Comparison of ENCODE assay signal across 16 cellular contexts in genomic region chr16:89335803-89336485, GRCh38.
DNase-seq lines count a peak whose midpoint lies in the region; ATAC-seq, FAIRE-seq and TF ChIP-seq lines count a peak whose summit lies in the region.
"Had no signal": no experiment of that assay in that cellular context is flagged by ENCODE, and none has a peak within 500 bp of the region (broad histone marks: within the 10 kb centered on the region; RNA-seq: fewer than 3 reads in every experiment).

No MANE protein-coding gene starts in this region.

- peaks cover 60% of the 10 kb centered on the region for H3K4me1 Mint-ChIP-seq in activated naive CD4-positive, alpha-beta T cell treated with anti-CD3 and anti-CD28 coated beads, Interleukin-2, amount 10 ng/mL, durations not matched to agents 7 days and 5 days

- in situ Hi-C loops in KBM-7 (cut with MboI; ENCODE audit: low pct_unique_long_range_greater_than_20kb, low sequenced_read_pairs) = no loop called here

- H2BK12ac ChIP-seq in H1 (ENCODE audit: low read depth, low read length) = no peak overlapping the region

- H3K9me3 ChIP-seq in H1 (ENCODE audit: insufficient read depth in 2 of 2, low read depth in 1 of 2, low read length in 1 of 2) = no peaks in the 10 kb centered on the region
- no peaks in the 10 kb centered on the region for H3K9me3 ChIP-seq in mucosa of descending colon
- H3K9me3 ChIP-seq in aorta (ENCODE audit: control insufficient read depth, low read length) = no peaks in the 10 kb centered on the region
- H3K9me3 ChIP-seq: A549, esophagus muscularis mucosa, thyroid gland had no signal

- TF ChIP-seq EP300 in H1 (IDR thresholded peaks at IDR 0.05; ENCODE audit: borderline replicate concordance in 1 of 2, low read depth in 2 of 2, low read length in 2 of 2) = no peak

- no peak for TF ChIP-seq RAD21 in H1 (IDR thresholded peaks at IDR 0.05 in 1 of 2, conservative IDR thresholded peaks at IDR 0.05 in 1 of 2; ENCODE audit: low read depth in 2 of 2, low read length in 2 of 2)

- H3K27me3 Mint-ChIP-seq in activated naive CD4-positive, alpha-beta T cell treated with anti-CD3 and anti-CD28 coated beads, Interleukin-2, amount 10 ng/mL, durations not matched to agents 7 days and 5 days = no peaks in the 10 kb centered on the region
- H3K27me3 Mint-ChIP-seq: activated B cell treated with CpG ODN at 0.5 μM for 24 hours had no signal

- H4K8ac ChIP-seq in H1 (ENCODE audit: extremely low read depth, insufficient read depth, low read length) = peak overlapping the region; percentile 84

- peaks cover 0 to 98% of the 10 kb centered on the region in 2 experiments for H3K79me2 ChIP-seq in H1 (ENCODE audit: control insufficient read depth in 1 of 2, insufficient read depth in 2 of 2, low read length in 2 of 2)

- no peak overlapping the region for H4K91ac ChIP-seq in H1 (replicated peaks; ENCODE audit: insufficient read length, low read length)

- H2BK15ac ChIP-seq in H1 (ENCODE audit: low read length) = no peak overlapping the region

- intact Hi-C loops in mucosa of descending colon (cut with DNase I, micrococcal nuclease) = no loop called here
- intact Hi-C loops in aorta (cut with DNase I) = no loop called here

- H4K20me1 ChIP-seq in H1 (replicated peaks in 1 of 2; ENCODE audit: control insufficient read depth in 1 of 2, insufficient read depth in 2 of 2, low read length in 2 of 2) = peaks cover 49 to 50% of the 10 kb centered on the region in 2 experiments

- H3K36me3 Mint-ChIP-seq in activated naive CD4-positive, alpha-beta T cell treated with anti-CD3 and anti-CD28 coated beads, Interleukin-2, amount 10 ng/mL, durations not matched to agents 7 days and 5 days = peaks cover 7% of the 10 kb centered on the region
- no peaks in the 10 kb centered on the region for H3K36me3 Mint-ChIP-seq in activated naive CD4-positive, alpha-beta T cell treated with anti-CD3 and anti-CD28 coated beads, Interleukin-2, amount 50 U/mL, for 72 hours

- no peak overlapping the region for H2BK120ac ChIP-seq in H1 (replicated peaks; ENCODE audit: low read depth, low read length)

- no peak overlapping the region for H3K4ac ChIP-seq in H1 (replicated peaks; ENCODE audit: insufficient read length, low read depth, low read length)

- no peak for FAIRE-seq in H1 (lab: Jason Lieb, UNC)
- FAIRE-seq: A549 had no signal

- no peak overlapping the region for H3K4me2 ChIP-seq in H1 (ENCODE audit: insufficient read depth in 1 of 2, low read depth in 2 of 2, low read length in 2 of 2)
- H3K4me2 ChIP-seq: A549 had no signal

- H3K27me3 ChIP-seq in H1 (replicated peaks in 1 of 4; ENCODE audit: control insufficient read depth in 3 of 4, extremely low read depth in 1 of 4, insufficient read depth in 3 of 4, low read length in 3 of 4) (no peaks in the 10 kb centered on the region), aorta (ENCODE audit: control insufficient read depth in 1 of 2, insufficient read depth in 2 of 2, low read length in 1 of 2) (no peaks in the 10 kb centered on the region)
- H3K27me3 ChIP-seq: esophagus muscularis mucosa, thyroid gland had no signal

- peaks cover 5 to 15% (median 11%) of the 10 kb centered on the region in 4 experiments; a peak in 6 of 7 replicates for H3K4me1 ChIP-seq in H1 (replicated peaks in 1 of 4; ENCODE audit: control insufficient read depth in 3 of 4, insufficient read depth in 4 of 4, low read length in 3 of 4)
- peaks cover 16% of the 10 kb centered on the region for H3K4me1 ChIP-seq in mucosa of descending colon (ENCODE audit: low read depth)
- H3K4me1 ChIP-seq in aorta (ENCODE audit: control insufficient read depth in 1 of 2, insufficient read depth in 2 of 2, low read length in 2 of 2) = no peaks in the 10 kb centered on the region

- no peak overlapping the region for H4K5ac ChIP-seq in H1 (ENCODE audit: insufficient read length, low read depth, low read length)

- H3K27ac Mint-ChIP-seq in activated naive CD4-positive, alpha-beta T cell treated with anti-CD3 and anti-CD28 coated beads, Interleukin-2, amount 10 ng/mL, durations not matched to agents 7 days and 5 days = peak overlapping the region; percentile 34
- H3K27ac Mint-ChIP-seq in activated naive CD4-positive, alpha-beta T cell treated with anti-CD3 and anti-CD28 coated beads, Interleukin-2, amount 50 U/mL, for 72 hours = no peak overlapping the region
- H3K27ac Mint-ChIP-seq: activated B cell treated with CpG ODN at 0.5 μM for 24 hours had no signal

- 90% methylated on average over 16 of the region's 16 CpGs; no CpG with 5 or more reads in 1 of the 2 experiments for WGBS in H1 (ENCODE audit: extremely low coverage in 1 of 2, insufficient coverage in 1 of 2, insufficient read length in 1 of 2, insufficient replicate concordance in 2 of 2, low coverage in 1 of 2, low lambda C conversion rate in 2 of 2, missing lambda C conversion rate in 1 of 2), 2 experiments
- 70 to 74% methylated on average over 16 of the region's 16 CpGs for WGBS in aorta, 2 donors

- H3K4me3 ChIP-seq in H1 (ENCODE audit: extremely low read depth in 1 of 4, insufficient read depth in 2 of 4, low read depth in 3 of 4, low read length in 4 of 4) (no peak overlapping the region), mucosa of descending colon (no peak overlapping the region), aorta (ENCODE audit: low read length in 2 of 2) (no peak overlapping the region)
- H3K4me3 ChIP-seq: A549, esophagus muscularis mucosa, thyroid gland had no signal

- POLR2A ChIA-PET in H1 (lab: Charles Lee; ENCODE audit: partially characterized antibody) = interaction anchor here (1.1 to 1.8 kb wide), 8 partner anchors 7 to 153 kb away, joined by 3 to 7 read pairs (median 3); no protein-coding TSS in a partner anchor

- no peak for TF ChIP-seq POLR2A in H1 (IDR thresholded peaks at IDR 0.05; ENCODE audit: control extremely low read depth in 1 of 2, low read depth in 2 of 2, low read length in 2 of 2)

- H3K4me3 Mint-ChIP-seq in activated naive CD4-positive, alpha-beta T cell treated with anti-CD3 and anti-CD28 coated beads, Interleukin-2, amount 10 ng/mL, durations not matched to agents 7 days and 5 days = no peak overlapping the region
- H3K4me3 Mint-ChIP-seq: activated B cell treated with CpG ODN at 0.5 μM for 24 hours had no signal

- H3K23me2 ChIP-seq in H1 (ENCODE audit: low read depth, low read length) = no peaks in the 10 kb centered on the region

- CTCF ChIA-PET in activated naive CD4-positive, alpha-beta T cell treated with anti-CD3 and anti-CD28 coated beads, Interleukin-2, amount 10 ng/mL, durations not matched to agents 7 days and 5 days (lab: Charles Lee) = interaction anchor here (0.9 to 2.3 kb wide), 3 partner anchors 14 to 222 kb away, joined by 4 to 9 read pairs (median 5); no protein-coding TSS in a partner anchor
- CTCF ChIA-PET in H1 (lab: Charles Lee; ENCODE audit: partially characterized antibody) = interaction anchor here (0.6 to 2.7 kb wide), 19 partner anchors 9 to 124 kb away, joined by 3 to 31 read pairs (median 4); no protein-coding TSS in a partner anchor

- H3K36me3 ChIP-seq in H1 (ENCODE audit: control insufficient read depth in 2 of 4, insufficient read depth in 4 of 4, low read length in 3 of 4) (no peaks in the 10 kb centered on the region), mucosa of descending colon (ENCODE audit: low read depth) (no peaks in the 10 kb centered on the region), aorta (ENCODE audit: control insufficient read depth in 1 of 2, insufficient read depth in 2 of 2, low read length in 1 of 2) (no peaks in the 10 kb centered on the region)
- H3K36me3 ChIP-seq: esophagus muscularis mucosa, thyroid gland had no signal

- H3K9ac ChIP-seq in H1 (replicated peaks in 1 of 4; ENCODE audit: extremely low read depth in 1 of 4, low read depth in 3 of 4, low read length in 3 of 4) = no peak overlapping the region

- H3K14ac ChIP-seq in H1 (ENCODE audit: insufficient read length) = no peak overlapping the region

- H2BK5ac ChIP-seq in H1 (ENCODE audit: low read depth, low read length) = 0 out of 2 replicates have a peak overlapping the region, but pooled peaks have one; percentile 15

- H2AK5ac ChIP-seq in H1 (ENCODE audit: low read depth, low read length) = no peak overlapping the region

- no peak overlapping the region for H2AFZ ChIP-seq in H1 (ENCODE audit: low read length)

- no peak for DNase-seq in activated naive CD4-positive, alpha-beta T cell treated with anti-CD3 and anti-CD28 coated beads, Interleukin-2, amount 10 ng/mL, durations not matched to agents 7 days and 5 days
- no peak for DNase-seq in activated naive CD4-positive, alpha-beta T cell treated with anti-CD3 and anti-CD28 coated beads, Interleukin-2, amount 50 U/mL, for 72 hours (ENCODE audit: low spot score in 2 of 2)
- no peak for DNase-seq in H1 (ENCODE audit: low read depth in 1 of 2, low spot score in 2 of 2)
- peak in 2 of 3 donors; percentile 8 to 44 for DNase-seq in mucosa of descending colon
- peak; percentile 37 to 58 for DNase-seq in aorta
- DNase-seq in GM03348 (ENCODE audit: low spot score) = no peak
- no peak for DNase-seq in DMS79 (lab: John Stamatoyannopoulos, UW)
- DNase-seq in KBM-7 = no peak
- DNase-seq: activated B cell treated with CpG ODN at 0.5 μM for 24 hours, DMS 273 treated with DMSO at 0.1 percent for 48 hours, GOT3, NCI-H1417, NCI-H774, thyroid gland had no signal

- H3K79me1 ChIP-seq in H1 (ENCODE audit: low read depth, low read length) = peaks cover 29% of the 10 kb centered on the region

- TF ChIP-seq CTCF in H1 (IDR thresholded peaks at IDR 0.05; ENCODE audit: control extremely low read depth in 1 of 3, insufficient read depth in 1 of 3, low read depth in 1 of 3, low read length in 3 of 3) (no peak), mucosa of descending colon (IDR thresholded peaks at IDR 0.05) (no peak)

- no peak overlapping the region for H2BK20ac ChIP-seq in H1 (ENCODE audit: low read length)

- H3K18ac ChIP-seq in H1 (ENCODE audit: extremely low read depth, low read length) = no peak overlapping the region

- no peaks in the 10 kb centered on the region for H3K9me3 Mint-ChIP-seq in activated naive CD4-positive, alpha-beta T cell treated with anti-CD3 and anti-CD28 coated beads, Interleukin-2, amount 10 ng/mL, durations not matched to agents 7 days and 5 days
- H3K9me3 Mint-ChIP-seq in activated naive CD4-positive, alpha-beta T cell treated with anti-CD3 and anti-CD28 coated beads, Interleukin-2, amount 50 U/mL, for 72 hours = no peaks in the 10 kb centered on the region
- H3K9me3 Mint-ChIP-seq: activated B cell treated with CpG ODN at 0.5 μM for 24 hours had no signal

- H3K27ac ChIP-seq in H1 (ENCODE audit: low read depth, low read length) = no peak overlapping the region
- H3K27ac ChIP-seq in aorta (ENCODE audit: low read depth in 1 of 2, low read length in 2 of 2) = no peak overlapping the region
- H3K27ac ChIP-seq: A549, thyroid gland had no signal

- no peak overlapping the region for H3K56ac ChIP-seq in H1 (replicated peaks; ENCODE audit: insufficient read length, low read depth, low read length)

- H3K23ac ChIP-seq in H1 (ENCODE audit: insufficient read length) = no peak overlapping the region

- ATAC-seq in activated naive CD4-positive, alpha-beta T cell treated with anti-CD3 and anti-CD28 coated beads, Interleukin-2, amount 50 U/mL, for 72 hours = no peak
- ATAC-seq in mucosa of descending colon (no peak), aorta (ENCODE audit: low FRiP score) (no peak)
- ATAC-seq: A549 had no signal

TF ChIP-seq in H1, 55 proteins besides CTCF, POLR2A, EP300 and RAD21 (continues in another document):
- TF ChIP-seq CEBPB (IDR thresholded peaks at IDR 0.05; ENCODE audit: low read depth, low read length) = no peak
- no peak for TF ChIP-seq SUZ12 (IDR thresholded peaks at IDR 0.05; ENCODE audit: low read length)
- TF ChIP-seq MAFK (IDR thresholded peaks at IDR 0.05; ENCODE audit: low read depth, low read length) = no peak

Comparison
In these comparisons a context has a peak if more than half of its experiments do, and no peak if none do; other contexts are left out.
1. DNase-seq: peak in mucosa of descending colon (2 of 3) and aorta (2 of 2); none in activated naive CD4-positive, alpha-beta T cell treated with anti-CD3 and anti-CD28 coated beads, Interleukin-2, amount 10 ng/mL, durations not matched to agents 7 days and 5 days (single experiment), activated naive CD4-positive, alpha-beta T cell treated with anti-CD3 and anti-CD28 coated beads, Interleukin-2, amount 50 U/mL, for 72 hours (0 of 2), H1 (0 of 2), GM03348 (single experiment), DMS79 (single experiment) and KBM-7 (single experiment).